ENCODE assay signal across 7 cellular contexts in genomic region chr1:11935733-11936132, GRCh38. TPM values are rescaled to one million over a fixed set of nuclear protein-coding genes. Genes with fewer than 3 reads are reported as not detected.
A peak's percentile ranks its signal among the peaks of the same experiment; 100 is the strongest.
DNase-seq lines count a peak whose midpoint lies in the region; ATAC-seq and TF ChIP-seq lines count a peak whose summit lies in the region.
"Not testable (repeated sequence)": the region's sequence is repeated elsewhere in the genome, so short reads cannot be mapped to it uniquely, and the experiment has no call there.

No MANE protein-coding gene starts in this region.

- peak overlapping the region; percentile 54 for H3K4me3 Mint-ChIP-seq in activated T-helper 1 cell treated with anti-CD3 and anti-CD28 coated beads, Interleukin-12 subunit alpha, Interleukin-12 subunit beta, Interleukin-2, Interleukin-4 antibody, amounts not matched to agents 30 ng/mL and 10 ng/mL and 1 ng/mL, durations not matched to agents 14 hours and 24 hours and 36 hours
- H3K4me3 Mint-ChIP-seq in chondrocyte (ENCODE audit: unreplicated experiment) (peak overlapping the region; percentile 53), nephron progenitor cell (peak overlapping the region; percentile 78)

- POLR2A ChIA-PET in HCT116 (lab: Charles Lee) = interaction anchor here (7.1 kb wide), 1 partner anchor 27 kb away, joined by 47 read pairs; no protein-coding TSS in a partner anchor
- POLR2A ChIA-PET in RWPE1 (lab: Yijun Ruan, JAX; ENCODE audit: low non-redundant PET) = not testable (repeated sequence)

- peak overlapping the region; percentile 96 for H3K4me2 ChIP-seq in HCT116 (ENCODE audit: low read length)

- TF ChIP-seq CTCF in HCT116 (IDR thresholded peaks at IDR 0.05 in 2 of 3, conservative IDR thresholded peaks at IDR 0.05 in 1 of 3; ENCODE audit: borderline replicate concordance in 1 of 3, insufficient read depth in 1 of 3, low read depth in 2 of 3, low read length in 2 of 3); RWPE1 (conservative IDR thresholded peaks at IDR 0.05; ENCODE audit: low read depth); chondrocyte (IDR thresholded peaks at IDR 0.05); left ventricle myocardium inferior (IDR thresholded peaks at IDR 0.05; ENCODE audit: borderline replicate concordance); nephron progenitor cell (IDR thresholded peaks at IDR 0.05); stomach (IDR thresholded peaks at IDR 0.05): not testable (repeated sequence)

- BruUV-seq in HCT116 (replicated peaks; lab: Mats Ljungman, UMichigan) = not testable (repeated sequence)

- H3K36me3 ChIP-seq in HCT116 (ENCODE audit: control insufficient read depth in 1 of 2, insufficient read depth in 2 of 2, low read length in 2 of 2) (peaks cover 0 to 21% of the 10 kb centered on the region in 2 experiments; a peak in 2 of 4 replicates), stomach (peaks cover 0 to 12% (median 6%) of the 10 kb centered on the region in 4 donors)
- H3K36me3 ChIP-seq in left ventricle myocardium inferior = not testable (repeated sequence)

- not testable (repeated sequence) for ATAC-seq in HCT116

- not testable (repeated sequence) for TF ChIP-seq RAD21 in HCT116 (IDR thresholded peaks at IDR 0.05; ENCODE audit: low read depth)

- TF ChIP-seq EP300 in stomach (IDR thresholded peaks at IDR 0.05) = not testable (repeated sequence)

- H3K27me3 Mint-ChIP-seq in activated T-helper 1 cell treated with anti-CD3 and anti-CD28 coated beads, Interleukin-12 subunit alpha, Interleukin-12 subunit beta, Interleukin-2, Interleukin-4 antibody, amounts not matched to agents 30 ng/mL and 10 ng/mL and 1 ng/mL, durations not matched to agents 14 hours and 24 hours and 36 hours (ENCODE audit: insufficient read depth); chondrocyte (ENCODE audit: low read depth); nephron progenitor cell (ENCODE audit: low read depth, poor library complexity): not testable (repeated sequence)

- H3K9me2 ChIP-seq in HCT116 (ENCODE audit: insufficient read depth) = not testable (repeated sequence)

- intact Hi-C loops in HCT116 (cut with micrococcal nuclease); activated T-helper 1 cell treated with anti-CD3 and anti-CD28 coated beads, Interleukin-12 subunit alpha, Interleukin-12 subunit beta, Interleukin-2, Interleukin-4 antibody, amounts not matched to agents 30 ng/mL and 10 ng/mL and 1 ng/mL, durations not matched to agents 14 hours and 24 hours and 36 hours (cut with micrococcal nuclease); left ventricle myocardium inferior (cut with micrococcal nuclease); stomach (cut with DNase I; ENCODE audit: low total_unique reads): not testable (repeated sequence)

- H3K9me3 Mint-ChIP-seq in activated T-helper 1 cell treated with anti-CD3 and anti-CD28 coated beads, Interleukin-12 subunit alpha, Interleukin-12 subunit beta, Interleukin-2, Interleukin-4 antibody, amounts not matched to agents 30 ng/mL and 10 ng/mL and 1 ng/mL, durations not matched to agents 14 hours and 24 hours and 36 hours; chondrocyte (ENCODE audit: low read depth); nephron progenitor cell: not testable (repeated sequence)

- not testable (repeated sequence) for H3K27me3 ChIP-seq in HCT116 (ENCODE audit: insufficient read depth, low read length); left ventricle myocardium inferior (ENCODE audit: low read depth); stomach

- H3K9ac ChIP-seq in HCT116 (ENCODE audit: low read length) = not testable (repeated sequence)

- CTCF ChIA-PET in HCT116 (lab: Charles Lee); RWPE1 (lab: Yijun Ruan, JAX): not testable (repeated sequence)

- H3K9me3 ChIP-seq in HCT116 (ENCODE audit: control insufficient read depth in 1 of 2, insufficient read depth in 1 of 2, low read depth in 1 of 2, low read length in 2 of 2); left ventricle myocardium inferior (replicated peaks); stomach: not testable (repeated sequence)

- not testable (repeated sequence) for H2AFZ ChIP-seq in HCT116 (ENCODE audit: low read depth, low read length, poor library complexity, severe bottlenecking)

- RAD21 ChIA-PET in HCT116 (lab: Charles Lee; ENCODE audit: low non-redundant PET in 1 of 2, low total read pairs in 2 of 2, uncharacterized antibody in 2 of 2, unreplicated experiment in 2 of 2) = not testable (repeated sequence)

- not testable (repeated sequence) for H3K36me3 Mint-ChIP-seq in activated T-helper 1 cell treated with anti-CD3 and anti-CD28 coated beads, Interleukin-12 subunit alpha, Interleukin-12 subunit beta, Interleukin-2, Interleukin-4 antibody, amounts not matched to agents 30 ng/mL and 10 ng/mL and 1 ng/mL, durations not matched to agents 14 hours and 24 hours and 36 hours (ENCODE audit: low read depth); chondrocyte (ENCODE audit: low read depth); nephron progenitor cell (ENCODE audit: low read depth)

- 90 to 93% (median 92%) methylated on average over 10 of the region's 10 CpGs for WGBS in stomach, 5 donors

- DNase-seq in HCT116 (ENCODE audit: low read depth, low spot score); RWPE1 (ENCODE audit: low spot score); activated T-helper 1 cell treated with anti-CD3 and anti-CD28 coated beads, Interleukin-12 subunit alpha, Interleukin-12 subunit beta, Interleukin-2, Interleukin-4 antibody, amounts not matched to agents 30 ng/mL and 10 ng/mL and 1 ng/mL, durations not matched to agents 14 hours and 24 hours and 36 hours (ENCODE audit: low spot score); chondrocyte (ENCODE audit: low spot score); left ventricle myocardium inferior; nephron progenitor cell; stomach: not testable (repeated sequence)

- H3K27ac Mint-ChIP-seq in activated T-helper 1 cell treated with anti-CD3 and anti-CD28 coated beads, Interleukin-12 subunit alpha, Interleukin-12 subunit beta, Interleukin-2, Interleukin-4 antibody, amounts not matched to agents 30 ng/mL and 10 ng/mL and 1 ng/mL, durations not matched to agents 14 hours and 24 hours and 36 hours; chondrocyte (ENCODE audit: unreplicated experiment); nephron progenitor cell: not testable (repeated sequence)

- peaks cover 60% of the 10 kb centered on the region for H3K79me2 ChIP-seq in HCT116 (ENCODE audit: insufficient read depth, low read length)

- TF ChIP-seq POLR2A in HCT116 (IDR thresholded peaks at IDR 0.05; ENCODE audit: borderline replicate concordance, extremely low read depth, insufficient read depth, insufficient read length); stomach (IDR thresholded peaks at IDR 0.05): not testable (repeated sequence)

- H3K27ac ChIP-seq in HCT116 (ENCODE audit: low read depth, low read length) (peak overlapping the region; percentile 30; the same call in 1 of the 2 replicates), RWPE1 (peak overlapping the region; percentile 79), left ventricle myocardium inferior (replicated peaks) (peak overlapping the region; percentile 92), stomach (peak overlapping the region in 2 of 5 donors; percentile 89 to 90)

- H3K4me1 ChIP-seq in HCT116 (ENCODE audit: control insufficient read depth in 1 of 2, insufficient read depth in 2 of 2, low read length in 2 of 2) = peaks cover 37 to 72% of the 10 kb centered on the region in 2 experiments
- peaks cover 81% of the 10 kb centered on the region for H3K4me1 ChIP-seq in left ventricle myocardium inferior
- peaks cover 11 to 67% (median 50%) of the 10 kb centered on the region in 4 donors for H3K4me1 ChIP-seq in stomach

- not testable (repeated sequence) for H3K4me1 Mint-ChIP-seq in activated T-helper 1 cell treated with anti-CD3 and anti-CD28 coated beads, Interleukin-12 subunit alpha, Interleukin-12 subunit beta, Interleukin-2, Interleukin-4 antibody, amounts not matched to agents 30 ng/mL and 10 ng/mL and 1 ng/mL, durations not matched to agents 14 hours and 24 hours and 36 hours (ENCODE audit: low read depth)
- H3K4me1 Mint-ChIP-seq in chondrocyte (ENCODE audit: low read depth) (peaks cover 59% of the 10 kb centered on the region), nephron progenitor cell (peaks cover 52% of the 10 kb centered on the region)

- H3K4me3 ChIP-seq in HCT116 (replicated peaks in 1 of 2; ENCODE audit: low read depth in 1 of 2, low read length in 2 of 2) = peak overlapping the region; percentile 8 to 86; a peak in 1 of 4 replicates
- H3K4me3 ChIP-seq in left ventricle myocardium inferior = peak overlapping the region; percentile 80
- H3K4me3 ChIP-seq in stomach = peak overlapping the region; percentile 63 to 76 (median 70)

- H4K20me1 ChIP-seq in HCT116 (ENCODE audit: insufficient read depth) = not testable (repeated sequence)

RNA-seq across cellular contexts. Expression of gene PLOD1, which starts 1.2 kb away (rescaled TPM):
- total RNA-seq in HCT116 (2021; ENCODE audit: unreplicated experiment) (175 TPM), chondrocyte (344 to 509 TPM (median 477 TPM) in 3 replicates), left ventricle myocardium inferior (61.6 TPM), stomach (10 to 100 TPM in 4 of 5 donors, 1 to 10 TPM in 1; 8.2 to 56.2 (median 39.4) TPM)
- polyA plus RNA-seq in HCT116 (2012) = 385 TPM in 2 replicates
- 32.3 and 37.8 TPM in 2 replicates for total RNA-seq in activated T-helper 1 cell treated with anti-CD3 and anti-CD28 coated beads, Interleukin-12 subunit alpha, Interleukin-12 subunit beta, Interleukin-2, Interleukin-4 antibody, amounts not matched to agents 30 ng/mL and 10 ng/mL and 1 ng/mL, durations not matched to agents 14 hours and 24 hours and 36 hours
- 10 to 100 TPM in 2 of 3 donors, 1 to 10 TPM in 1; 9.8 to 39.5 (median 31.1) TPM for polyA plus RNA-seq in stomach

RNA-seq across cellular contexts. Expression of gene KIAA2013, which starts 9.5 kb away (rescaled TPM):
- total RNA-seq in HCT116 (2021; ENCODE audit: unreplicated experiment) (61.9 TPM), chondrocyte (46.3 to 51.4 TPM (median 47.6 TPM) in 3 replicates), left ventricle myocardium inferior (40.9 TPM), stomach (100 to 1,000 TPM in 2 of 5 donors, 10 to 100 TPM in 3; 21.0 to 525 (median 70.0) TPM)
- 77.1 and 87.7 TPM in 2 replicates for polyA plus RNA-seq in HCT116 (2012)
- 38.2 and 39.1 TPM in 2 replicates for total RNA-seq in activated T-helper 1 cell treated with anti-CD3 and anti-CD28 coated beads, Interleukin-12 subunit alpha, Interleukin-12 subunit beta, Interleukin-2, Interleukin-4 antibody, amounts not matched to agents 30 ng/mL and 10 ng/mL and 1 ng/mL, durations not matched to agents 14 hours and 24 hours and 36 hours
- 10 to 100 TPM; 14.4 to 28.9 (median 15.5) TPM for polyA plus RNA-seq in stomach

RNA-seq across cellular contexts. Expression of gene MFN2, which starts 44.5 kb away (rescaled TPM):
- total RNA-seq in HCT116 (2021; ENCODE audit: unreplicated experiment) (83.0 TPM), chondrocyte (53.1 to 68.8 TPM (median 56.6 TPM) in 3 replicates), left ventricle myocardium inferior (663 TPM), stomach (10 to 100 TPM; 46.6 to 68.0 (median 53.6) TPM)
- polyA plus RNA-seq in HCT116 (2012) = 68.4 and 71.0 TPM in 2 replicates
- total RNA-seq in activated T-helper 1 cell treated with anti-CD3 and anti-CD28 coated beads, Interleukin-12 subunit alpha, Interleukin-12 subunit beta, Interleukin-2, Interleukin-4 antibody, amounts not matched to agents 30 ng/mL and 10 ng/mL and 1 ng/mL, durations not matched to agents 14 hours and 24 hours and 36 hours = 88.1 and 95.4 TPM in 2 replicates
- 10 to 100 TPM; 31.2 to 41.9 (median 37.4) TPM for polyA plus RNA-seq in stomach
